ENCODE assay signal across 1 cellular context in the genomic region with DNA sequence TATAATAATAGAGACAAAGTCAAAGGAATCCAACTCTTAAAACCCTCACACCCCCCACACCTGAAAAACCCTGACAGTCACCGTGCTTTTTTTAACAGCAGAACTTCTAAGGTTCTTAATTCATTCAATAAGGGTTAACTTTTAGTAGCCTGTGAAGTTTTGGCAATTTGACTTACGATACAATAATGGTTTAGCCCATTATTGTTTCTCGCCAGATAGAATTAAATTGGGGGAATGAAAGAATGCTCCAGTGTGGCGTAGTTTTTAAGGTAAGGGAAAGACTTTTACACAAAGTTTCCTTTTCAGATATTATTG.
TF ChIP-seq lines count a peak whose summit lies in the region.

No MANE protein-coding gene starts in this region.

TF ChIP-seq in HCT116, 20 proteins besides CTCF, POLR2A, EP300 and RAD21 (continued from another document):
- no peak for TF ChIP-seq REST (IDR thresholded peaks at IDR 0.05; ENCODE audit: low read depth)
